Comparison of ENCODE assay signal across 8 cellular contexts in genomic region chr4:121070696-121071639, GRCh38. TPM values are rescaled to one million over a fixed set of nuclear protein-coding genes. Genes with fewer than 3 reads are reported as not detected.
DNase-seq lines count a peak whose midpoint lies in the region; ATAC-seq and TF ChIP-seq lines count a peak whose summit lies in the region.

No MANE protein-coding gene starts in this region.

- no peak overlapping the region for H4K91ac ChIP-seq in H9 (ENCODE audit: insufficient read length, low read depth, low read length)

- H2BK5ac ChIP-seq in H9 (ENCODE audit: insufficient read length, low read length): no peak overlapping the region

- no peaks in the 10 kb centered on the region for H3K9me3 ChIP-seq in H9 (ENCODE audit: control insufficient read depth, low read depth, low read length)

- H3K9me3 Mint-ChIP-seq in H9 (no peaks in the 10 kb centered on the region; a peak in 1 of 5 replicates), natural killer cell (no peaks in the 10 kb centered on the region)
- no peaks in the 10 kb centered on the region for H3K9me3 Mint-ChIP-seq in activated CD8-positive, alpha-beta memory T cell treated with anti-CD3 and anti-CD28 coated beads, Interleukin-2, amount 10 ng/mL, durations not matched to agents 7 days and 5 days (ENCODE audit: low read depth)

- no peak overlapping the region for H2BK120ac ChIP-seq in H9 (ENCODE audit: low read depth, low read length, poor library complexity, severe bottlenecking)

- peak overlapping the region; percentile 83 for H3K4me2 ChIP-seq in H9 (ENCODE audit: insufficient read depth, insufficient read length, low read length)

- POLR2A ChIA-PET in AG04449 (lab: Yijun Ruan, JAX): no interaction called here

- peaks cover 4% of the 10 kb centered on the region; the same call in 1 of the 2 replicates for H3K27me3 ChIP-seq in H9 (ENCODE audit: insufficient read depth, low read length)

- H3K4me1 ChIP-seq in H9 (ENCODE audit: insufficient read depth, low read length): peaks cover 7% of the 10 kb centered on the region

- no peak overlapping the region for H3K4ac ChIP-seq in H9 (ENCODE audit: low read depth, low read length)

- H3K79me1 ChIP-seq in H9 (ENCODE audit: insufficient read depth, low read depth, low read length, poor library complexity, severe bottlenecking): no peaks in the 10 kb centered on the region

- H3K23ac ChIP-seq in H9 (ENCODE audit: insufficient read length, low read depth, low read length): no peak overlapping the region

- H3K27me3 Mint-ChIP-seq in H9 (ENCODE audit: low read depth) (peaks cover 73% of the 10 kb centered on the region), natural killer cell (ENCODE audit: low read depth in 2 of 2) (peaks cover 60 to 84% of the 10 kb centered on the region in 2 donors)
- H3K27me3 Mint-ChIP-seq in activated CD8-positive, alpha-beta memory T cell treated with anti-CD3 and anti-CD28 coated beads, Interleukin-2, amount 10 ng/mL, durations not matched to agents 7 days and 5 days: peaks cover 69% of the 10 kb centered on the region

- DNase-seq in AG04449 (ENCODE audit: low read depth, low spot score) (no peak), H9 (peak; percentile 79), fibroblast of pulmonary artery (ENCODE audit: low read depth) (peak; percentile 62), natural killer cell (no peak), DMS153 (lab: John Stamatoyannopoulos, UW) (no peak)
- no peak for DNase-seq in activated CD8-positive, alpha-beta memory T cell treated with anti-CD3 and anti-CD28 coated beads, Interleukin-2, amount 10 ng/mL, durations not matched to agents 7 days and 5 days

- no peak overlapping the region for H3K56ac ChIP-seq in H9 (ENCODE audit: insufficient read length, low read depth, low read length)

- no peak overlapping the region for H3K27ac ChIP-seq in H9 (ENCODE audit: insufficient read length, low read depth, low read length)

- H3K9ac ChIP-seq in H9 (ENCODE audit: extremely low read depth, insufficient read length, low read length): no peak overlapping the region

- no CpG with 5 or more reads among the region's 64 CpGs for WGBS in H9 (ENCODE audit: extremely low coverage, insufficient read length, low lambda C conversion rate)

- no peak overlapping the region for H3T11ph ChIP-seq in H9 (ENCODE audit: low read length)

- no peak overlapping the region for H4K8ac ChIP-seq in H9 (replicated peaks; ENCODE audit: insufficient read length, low read depth, low read length)

- CTCF ChIA-PET in AG04449 (lab: Yijun Ruan, JAX): interaction anchor here (0.9 kb wide), 1 partner anchor 352 kb away, joined by 3 read pairs; no protein-coding TSS in a partner anchor
- CTCF ChIA-PET in activated CD8-positive, alpha-beta memory T cell treated with anti-CD3 and anti-CD28 coated beads, Interleukin-2, amount 10 ng/mL, durations not matched to agents 7 days and 5 days (lab: Charles Lee): interaction anchor here (1.0 to 1.2 kb wide), 2 partner anchors 40 to 237 kb away, joined by 3 read pairs; no protein-coding TSS in a partner anchor

- H3K4me3 Mint-ChIP-seq in H9 (peak overlapping the region; percentile 78 to 86), natural killer cell (peak overlapping the region; percentile 82)
- H3K4me3 Mint-ChIP-seq in activated CD8-positive, alpha-beta memory T cell treated with anti-CD3 and anti-CD28 coated beads, Interleukin-2, amount 10 ng/mL, durations not matched to agents 7 days and 5 days: peak overlapping the region; percentile 79

- H3K4me3 ChIP-seq in AG04449 (ENCODE audit: low read depth, low read length): peak overlapping the region; percentile 57
- peak overlapping the region; percentile 51 for H3K4me3 ChIP-seq in fibroblast of pulmonary artery (replicated peaks; ENCODE audit: low read depth, low read length)

- H4K5ac ChIP-seq in H9 (ENCODE audit: insufficient read length, low read depth, low read length): no peak overlapping the region

- peak; percentile 45 for ATAC-seq in activated CD8-positive, alpha-beta memory T cell treated with anti-CD3 and anti-CD28 coated beads, Interleukin-2, amount 10 ng/mL, durations not matched to agents 7 days and 5 days
- ATAC-seq in natural killer cell (peak in 1 of 3 donors; percentile 32), GM18520 (IDR thresholded peaks at IDR 0.05; ENCODE audit: unreplicated experiment) (no peak), HG03342 (IDR thresholded peaks at IDR 0.05; ENCODE audit: unreplicated experiment) (no peak)

- intact Hi-C loops in natural killer cell (cut with micrococcal nuclease): no loop called here

- H2AK5ac ChIP-seq in H9 (ENCODE audit: insufficient read length, low read length): no peak overlapping the region

- no peaks in the 10 kb centered on the region for H3K79me2 ChIP-seq in H9 (ENCODE audit: insufficient read depth, low read length)

- H2AFZ ChIP-seq in H9 (ENCODE audit: low read length): no peak overlapping the region

- H3K14ac ChIP-seq in H9 (ENCODE audit: insufficient read depth, low read length): no peak overlapping the region

- H2BK20ac ChIP-seq in H9 (ENCODE audit: low read depth, low read length, poor library complexity, severe bottlenecking): no peak overlapping the region

- no peaks in the 10 kb centered on the region for H4K20me1 ChIP-seq in H9 (ENCODE audit: control insufficient read depth, insufficient read depth, insufficient read length)

- H3K23me2 ChIP-seq in H9 (ENCODE audit: insufficient read length, low read depth, low read length, poor library complexity, severe bottlenecking): peaks cover 12% of the 10 kb centered on the region

- H3K27ac Mint-ChIP-seq in H9 (no peak overlapping the region; a peak in 1 of 7 replicates), natural killer cell (no peak overlapping the region)
- H3K27ac Mint-ChIP-seq in activated CD8-positive, alpha-beta memory T cell treated with anti-CD3 and anti-CD28 coated beads, Interleukin-2, amount 10 ng/mL, durations not matched to agents 7 days and 5 days: no peak overlapping the region

- peaks cover 28% of the 10 kb centered on the region in 2 experiments for H3K4me1 Mint-ChIP-seq in H9
- H3K4me1 Mint-ChIP-seq in activated CD8-positive, alpha-beta memory T cell treated with anti-CD3 and anti-CD28 coated beads, Interleukin-2, amount 10 ng/mL, durations not matched to agents 7 days and 5 days: peaks cover 21% of the 10 kb centered on the region
- H3K4me1 Mint-ChIP-seq in natural killer cell: peaks cover 6 to 30% of the 10 kb centered on the region in 2 donors

- no peak overlapping the region for H2BK15ac ChIP-seq in H9 (ENCODE audit: low read depth, low read length)

- H2BK12ac ChIP-seq in H9 (ENCODE audit: insufficient read length, low read depth, low read length): no peak overlapping the region

- H3K18ac ChIP-seq in H9 (ENCODE audit: insufficient read length, low read depth, low read length): no peak overlapping the region

- H3K36me3 Mint-ChIP-seq in H9 (ENCODE audit: insufficient read depth in 1 of 3, low read depth in 3 of 3) (no peaks in the 10 kb centered on the region; a peak in 1 of 7 replicates), natural killer cell (no peaks in the 10 kb centered on the region)
- H3K36me3 Mint-ChIP-seq in activated CD8-positive, alpha-beta memory T cell treated with anti-CD3 and anti-CD28 coated beads, Interleukin-2, amount 10 ng/mL, durations not matched to agents 7 days and 5 days: no peaks in the 10 kb centered on the region

- TF ChIP-seq CTCF in AG04449 (IDR thresholded peaks at IDR 0.05; ENCODE audit: insufficient read depth, low read length, missing control alignments) (peak; percentile 45), H9 (conservative IDR thresholded peaks at IDR 0.05) (peak; percentile 57), fibroblast of pulmonary artery (IDR thresholded peaks at IDR 0.05; ENCODE audit: low read length, missing control alignments) (peak; percentile 55), natural killer cell (IDR thresholded peaks at IDR 0.05) (no peak)

RNA-seq across cellular contexts. Expression of gene NDNF, which starts 1.4 kb away (rescaled TPM):
- total RNA-seq in H9 (2021): 0.15 and 0.17 TPM in 2 replicates
- under 1 TPM in 1 of 2 experiments, not detected in 1; 0.16 TPM for total RNA-seq in activated CD8-positive, alpha-beta memory T cell treated with anti-CD3 and anti-CD28 coated beads, Interleukin-2, amount 10 ng/mL, durations not matched to agents 7 days and 5 days
- total RNA-seq in natural killer cell: not detected

Comparison
In these comparisons a context has a peak if more than half of its experiments do, and no peak if none do; other contexts are left out.
1. DNase-seq: peak in H9 (single experiment) and fibroblast of pulmonary artery (single experiment); none in AG04449 (single experiment), activated CD8-positive, alpha-beta memory T cell treated with anti-CD3 and anti-CD28 coated beads, Interleukin-2, amount 10 ng/mL, durations not matched to agents 7 days and 5 days (single experiment), natural killer cell (single experiment) and DMS153 (single experiment).
2. Peak in every context shown above with its lines, with median percentiles within 50 percentile points of each other: H3K4me3 Mint-ChIP-seq.